14 cellular contexts compared by ENCODE assay signal in genomic region chr3:50181985-50182384, GRCh38. TPM values are rescaled to one million over a fixed set of nuclear protein-coding genes. Genes with fewer than 3 reads are reported as not detected.
DNase-seq lines count a peak whose midpoint lies in the region; ATAC-seq and TF ChIP-seq lines count a peak whose summit lies in the region.
"Had no signal": no experiment of that assay in that cellular context is flagged by ENCODE, and none has a peak within 500 bp of the region (broad histone marks: within the 10 kb centered on the region; RNA-seq: fewer than 3 reads in every experiment).

No MANE protein-coding gene starts in this region.

- peaks cover 16% of the 10 kb centered on the region for H3K4me1 ChIP-seq in cardiac muscle cell (ENCODE audit: low read depth)
- peaks cover 4% of the 10 kb centered on the region for H3K4me1 ChIP-seq in mesodermal cell (ENCODE audit: control insufficient read depth, insufficient read depth, low read length, poor library complexity, severe bottlenecking)
- peaks cover 13 to 16% of the 10 kb centered on the region in 2 experiments for H3K4me1 ChIP-seq in trophoblast cell (ENCODE audit: control insufficient read depth in 1 of 2, insufficient read depth in 2 of 2, low read length in 2 of 2)
- H3K4me1 ChIP-seq: BLaER1 had no signal

- peaks cover 15% of the 10 kb centered on the region for H3K36me3 Mint-ChIP-seq in endothelial cell (ENCODE audit: low read depth, unreplicated experiment)
- no peaks in the 10 kb centered on the region for H3K36me3 Mint-ChIP-seq in activated CD4-positive, alpha-beta T cell treated with anti-CD3 and anti-CD28 coated beads, Interleukin-2, amount 10 ng/mL, durations not matched to agents 7 days and 5 days (ENCODE audit: low read depth)
- H3K36me3 Mint-ChIP-seq: CD8-positive, alpha-beta memory T cell had no signal

- no peak overlapping the region for H4K91ac ChIP-seq in trophoblast cell (ENCODE audit: low read depth, low read length)

- no peak overlapping the region for H3K23ac ChIP-seq in trophoblast cell (ENCODE audit: low read length)

- peak overlapping the region; percentile 37 for H3K4me3 Mint-ChIP-seq in endothelial cell (ENCODE audit: unreplicated experiment)
- no peak overlapping the region for H3K4me3 Mint-ChIP-seq in activated CD4-positive, alpha-beta T cell treated with anti-CD3 and anti-CD28 coated beads, Interleukin-2, amount 10 ng/mL, durations not matched to agents 7 days and 5 days
- H3K4me3 Mint-ChIP-seq: CD8-positive, alpha-beta memory T cell had no signal

- no peak overlapping the region for H3K9ac ChIP-seq in trophoblast cell (ENCODE audit: low read length)
- H3K9ac ChIP-seq: BLaER1, GM23248 had no signal

- H3K4me1 Mint-ChIP-seq in endothelial cell (ENCODE audit: unreplicated experiment), result no peaks in the 10 kb centered on the region
- H3K4me1 Mint-ChIP-seq in activated CD4-positive, alpha-beta T cell treated with anti-CD3 and anti-CD28 coated beads, Interleukin-2, amount 10 ng/mL, durations not matched to agents 7 days and 5 days, result no peaks in the 10 kb centered on the region
- H3K4me1 Mint-ChIP-seq: CD8-positive, alpha-beta memory T cell had no signal

- no peak overlapping the region for H3K4me3 ChIP-seq in cardiac muscle cell
- no peak overlapping the region for H3K4me3 ChIP-seq in mesodermal cell (ENCODE audit: extremely low read depth, insufficient read depth, low read length, poor library complexity, severe bottlenecking)
- peak overlapping the region; percentile 38 for H3K4me3 ChIP-seq in trophoblast cell (ENCODE audit: low read depth, low read length)
- H3K4me3 ChIP-seq: BLaER1, GM23248 had no signal

- no peak overlapping the region for H3K14ac ChIP-seq in trophoblast cell (ENCODE audit: low read length)

- H3K27me3 Mint-ChIP-seq in endothelial cell (ENCODE audit: unreplicated experiment), result peaks cover 1% of the 10 kb centered on the region
- peaks cover 3% of the 10 kb centered on the region for H3K27me3 Mint-ChIP-seq in activated CD4-positive, alpha-beta T cell treated with anti-CD3 and anti-CD28 coated beads, Interleukin-2, amount 10 ng/mL, durations not matched to agents 7 days and 5 days

- no peak overlapping the region for H4K8ac ChIP-seq in trophoblast cell (ENCODE audit: low read depth, low read length)

- no peaks in the 10 kb centered on the region for H3K36me3 ChIP-seq in cardiac muscle cell
- H3K36me3 ChIP-seq in mesodermal cell (ENCODE audit: control insufficient read depth, insufficient read depth, low read length), result peaks cover 7% of the 10 kb centered on the region
- H3K36me3 ChIP-seq in trophoblast cell (ENCODE audit: control insufficient read depth in 1 of 2, insufficient read depth in 2 of 2, low read length in 2 of 2), result peaks cover 28 to 36% of the 10 kb centered on the region in 2 experiments

- intact Hi-C loops in Right ventricle myocardium inferior (cut with DNase I), result no loop called here

- no peak overlapping the region for H3K18ac ChIP-seq in trophoblast cell (ENCODE audit: low read length)

- TF ChIP-seq CTCF in cardiac muscle cell (IDR thresholded peaks at IDR 0.05; ENCODE audit: low read depth, low read length) (no peak), endothelial cell (IDR thresholded peaks at IDR 0.05; ENCODE audit: unreplicated experiment) (no peak)

- H3K27ac Mint-ChIP-seq in endothelial cell (ENCODE audit: unreplicated experiment), result no peak overlapping the region
- H3K27ac Mint-ChIP-seq in activated CD4-positive, alpha-beta T cell treated with anti-CD3 and anti-CD28 coated beads, Interleukin-2, amount 10 ng/mL, durations not matched to agents 7 days and 5 days, result no peak overlapping the region

- H3K4me2 ChIP-seq in trophoblast cell (ENCODE audit: low read length), result no peak overlapping the region
- H3K4me2 ChIP-seq: BLaER1 had no signal

- ATAC-seq in Right ventricle myocardium inferior, result no peak

- CTCF ChIA-PET in activated CD4-positive, alpha-beta T cell treated with anti-CD3 and anti-CD28 coated beads, Interleukin-2, amount 10 ng/mL, durations not matched to agents 7 days and 5 days (lab: Charles Lee), result interaction anchor here (2.7 kb wide), 1 partner anchor 9 kb away, joined by 8 read pairs; no protein-coding TSS in a partner anchor

- H2BK120ac ChIP-seq in trophoblast cell (ENCODE audit: insufficient read depth, low read length, poor library complexity), result no peak overlapping the region

- no peak overlapping the region for H3K4ac ChIP-seq in trophoblast cell (ENCODE audit: low read depth, low read length)

- H2BK5ac ChIP-seq in trophoblast cell (ENCODE audit: low read depth, low read length, poor library complexity), result no peak overlapping the region

- POLR2A ChIA-PET in activated CD4-positive, alpha-beta T cell treated with anti-CD3 and anti-CD28 coated beads, Interleukin-2, amount 10 ng/mL, durations not matched to agents 7 days and 5 days (lab: Charles Lee), result no interaction called here

- no peak overlapping the region for H4K12ac ChIP-seq in trophoblast cell (ENCODE audit: low read depth, low read length)

- H3K9me3 Mint-ChIP-seq in endothelial cell (ENCODE audit: unreplicated experiment), result no peaks in the 10 kb centered on the region
- H3K9me3 Mint-ChIP-seq in activated CD4-positive, alpha-beta T cell treated with anti-CD3 and anti-CD28 coated beads, Interleukin-2, amount 10 ng/mL, durations not matched to agents 7 days and 5 days, result no peaks in the 10 kb centered on the region
- H3K9me3 Mint-ChIP-seq: CD8-positive, alpha-beta memory T cell had no signal

- H3K27ac ChIP-seq in cardiac muscle cell (peak overlapping the region; percentile 58), mesodermal cell (ENCODE audit: low read depth, low read length, severe bottlenecking) (peak overlapping the region; percentile 10), trophoblast cell (ENCODE audit: low read depth, low read length) (no peak overlapping the region)
- H3K27ac ChIP-seq: BLaER1, GM23248 had no signal

- H3K79me2 ChIP-seq in trophoblast cell (ENCODE audit: control insufficient read depth, insufficient read depth, low read length, poor library complexity), result no peaks in the 10 kb centered on the region

- H3K27me3 ChIP-seq in cardiac muscle cell, result no peaks in the 10 kb centered on the region
- no peaks in the 10 kb centered on the region for H3K27me3 ChIP-seq in trophoblast cell (ENCODE audit: insufficient read depth, low read length)
- H3K27me3 ChIP-seq: BLaER1 had no signal

- H2BK12ac ChIP-seq in trophoblast cell (ENCODE audit: low read length), result no peak overlapping the region

- H2AFZ ChIP-seq in trophoblast cell (ENCODE audit: insufficient read depth, low read length, poor library complexity), result no peak overlapping the region
- H2AFZ ChIP-seq: GM23248 had no signal

- no peaks in the 10 kb centered on the region for H3K79me1 ChIP-seq in trophoblast cell (ENCODE audit: low read length)

- H2AK5ac ChIP-seq in trophoblast cell (ENCODE audit: low read length), result no peak overlapping the region

- no peak for DNase-seq in cardiac muscle cell (ENCODE audit: low read depth in 1 of 2, low spot score in 1 of 2)
- DNase-seq in Right ventricle myocardium inferior (ENCODE audit: missing footprints), result no peak
- DNase-seq in endothelial cell (ENCODE audit: low spot score), result no peak
- peak; percentile 69 to 80 for DNase-seq in trophoblast cell
- no peak for DNase-seq in GDM1 (lab: John Stamatoyannopoulos, UW)
- no peak for DNase-seq in T1000 (lab: John Stamatoyannopoulos, UW)
- no peak for DNase-seq in activated CD4-positive, alpha-beta T cell treated with anti-CD3 and anti-CD28 coated beads, Interleukin-2, amount 10 ng/mL, durations not matched to agents 7 days and 5 days
- DNase-seq: 8988T; AML-193; CD8-positive, alpha-beta memory T cell; DMS53; GM23248 had no signal

- H3K9me3 ChIP-seq in cardiac muscle cell (ENCODE audit: low read depth), result no peaks in the 10 kb centered on the region
- H3K9me3 ChIP-seq in mesodermal cell (ENCODE audit: control insufficient read depth, low read length), result no peaks in the 10 kb centered on the region
- H3K9me3 ChIP-seq in trophoblast cell (ENCODE audit: insufficient read depth, low read depth, low read length), result no peaks in the 10 kb centered on the region
- H3K9me3 ChIP-seq: BLaER1 had no signal

- 96 to 98% methylated on average over 5 of the region's 5 CpGs for WGBS in mesodermal cell (ENCODE audit: insufficient coverage in 2 of 2), 2 experiments
- WGBS in trophoblast cell (ENCODE audit: extremely low coverage, insufficient coverage, insufficient read length), result no CpG with 5 or more reads among the region's 5 CpGs

RNA-seq across cellular contexts. Expression of gene GNAT1, which starts 9.4 kb away (rescaled TPM):
- total RNA-seq in cardiac muscle cell (not detected in 2 replicates), Right ventricle myocardium inferior (not detected), endothelial cell (ENCODE audit: unreplicated experiment) (0.59 TPM)
- polyA plus RNA-seq in cardiac muscle cell, result not detected in 2 replicates
- polyA plus RNA-seq in mesodermal cell (2013, experiment 1 of 2), result not detected
- not detected for polyA plus RNA-seq in mesodermal cell (2013, experiment 2 of 2)
- not detected in 2 replicates for polyA plus RNA-seq in trophoblast cell (2013)
- total RNA-seq in activated CD4-positive, alpha-beta T cell treated with anti-CD3 and anti-CD28 coated beads, Interleukin-2, amount 10 ng/mL, durations not matched to agents 7 days and 5 days, result not detected
- total RNA-seq: CD8-positive, alpha-beta memory T cell; GM23248 had no signal
- polyA plus RNA-seq: CD8-positive, alpha-beta memory T cell; GM23248 had no signal

RNA-seq across cellular contexts. Expression of gene SLC38A3, which starts 23.1 kb away (rescaled TPM):
- total RNA-seq in cardiac muscle cell (9.5 and 14.7 TPM in 2 replicates), Right ventricle myocardium inferior (10.3 TPM), endothelial cell (ENCODE audit: unreplicated experiment) (0.56 TPM)
- polyA plus RNA-seq in cardiac muscle cell, result 13.4 and 18.5 TPM in 2 replicates
- 2.5 TPM for polyA plus RNA-seq in mesodermal cell (2013, experiment 1 of 2)
- 1.4 TPM for polyA plus RNA-seq in mesodermal cell (2013, experiment 2 of 2)
- polyA plus RNA-seq in trophoblast cell (2013), result 85.8 and 92.3 TPM in 2 replicates
- total RNA-seq in activated CD4-positive, alpha-beta T cell treated with anti-CD3 and anti-CD28 coated beads, Interleukin-2, amount 10 ng/mL, durations not matched to agents 7 days and 5 days, result not detected
- total RNA-seq: CD8-positive, alpha-beta memory T cell; GM23248 had no signal
- polyA plus RNA-seq: CD8-positive, alpha-beta memory T cell had no signal

RNA-seq across cellular contexts. Expression of gene SEMA3F, which starts 26.9 kb away (rescaled TPM):
- total RNA-seq in cardiac muscle cell, result 21.0 and 27.6 TPM in 2 replicates
- polyA plus RNA-seq in cardiac muscle cell, result 20.0 and 21.8 TPM in 2 replicates
- total RNA-seq in Right ventricle myocardium inferior, result 12.3 TPM
- 21.3 TPM for total RNA-seq in endothelial cell (ENCODE audit: unreplicated experiment)
- 36.6 TPM for polyA plus RNA-seq in mesodermal cell (2013, experiment 1 of 2)
- polyA plus RNA-seq in mesodermal cell (2013, experiment 2 of 2), result 29.9 TPM
- polyA plus RNA-seq in trophoblast cell (2013), result 16.3 and 18.1 TPM in 2 replicates
- not detected for total RNA-seq in activated CD4-positive, alpha-beta T cell treated with anti-CD3 and anti-CD28 coated beads, Interleukin-2, amount 10 ng/mL, durations not matched to agents 7 days and 5 days
- total RNA-seq: CD8-positive, alpha-beta memory T cell had no signal
- polyA plus RNA-seq: CD8-positive, alpha-beta memory T cell had no signal

RNA-seq across cellular contexts. Expression of gene GNAI2, which starts 54.0 kb away (rescaled TPM):
- total RNA-seq in cardiac muscle cell (160 and 179 TPM in 2 replicates), Right ventricle myocardium inferior (153 TPM), endothelial cell (ENCODE audit: unreplicated experiment) (771 TPM)
- polyA plus RNA-seq in cardiac muscle cell, result 255 and 285 TPM in 2 replicates
- 395 TPM for polyA plus RNA-seq in mesodermal cell (2013, experiment 1 of 2)
- polyA plus RNA-seq in mesodermal cell (2013, experiment 2 of 2), result 323 TPM
- polyA plus RNA-seq in trophoblast cell (2013), result 191 and 192 TPM in 2 replicates
- total RNA-seq in activated CD4-positive, alpha-beta T cell treated with anti-CD3 and anti-CD28 coated beads, Interleukin-2, amount 10 ng/mL, durations not matched to agents 7 days and 5 days, result 100 to 1,000 TPM; 489 to 524 TPM

Comparison
In these comparisons a context has a peak if more than half of its experiments do, and no peak if none do; other contexts are left out.
1. DNase-seq: peak in trophoblast cell (2 of 2); none in cardiac muscle cell (0 of 2), Right ventricle myocardium inferior (single experiment), endothelial cell (single experiment), GDM1 (single experiment), T1000 (single experiment) and activated CD4-positive, alpha-beta T cell treated with anti-CD3 and anti-CD28 coated beads, Interleukin-2, amount 10 ng/mL, durations not matched to agents 7 days and 5 days (single experiment).
2. RNA of gene SEMA3F, which starts 26.9 kb away (total RNA-seq): 21.0 to 27.6 TPM in cardiac muscle cell, 21.3 TPM in endothelial cell (single experiment) and 12.3 TPM in Right ventricle myocardium inferior (single experiment); not detected in activated CD4-positive, alpha-beta T cell treated with anti-CD3 and anti-CD28 coated beads, Interleukin-2, amount 10 ng/mL, durations not matched to agents 7 days and 5 days; every median in the first group is over 10 times any median in the second.